ENCODE assay signal across 7 cellular contexts in the genomic region with DNA sequence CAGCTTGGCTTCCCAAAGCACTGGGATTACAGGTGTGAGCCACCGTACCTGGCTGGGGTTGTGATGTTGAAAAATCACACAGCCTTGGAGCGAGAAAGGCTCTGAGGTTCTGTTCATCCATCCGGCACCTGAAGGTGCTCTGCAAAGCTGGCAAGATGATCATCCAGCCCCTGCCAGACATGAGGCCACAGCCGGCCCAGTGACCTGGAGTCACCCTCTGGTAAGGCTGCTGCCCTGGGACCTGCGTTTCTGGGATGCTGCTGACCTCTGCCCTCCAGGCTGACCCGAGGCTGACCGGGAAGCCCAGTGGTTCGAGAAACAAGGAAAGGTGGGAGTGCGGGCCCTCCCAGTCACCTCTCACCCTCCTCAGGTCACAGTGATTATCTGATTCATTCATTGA. TPM values are rescaled to one million over a fixed set of nuclear protein-coding genes. Genes with fewer than 3 reads are reported as not detected.
"Had no signal": no experiment of that assay in that cellular context is flagged by ENCODE, and none has a peak within 500 bp of the region (broad histone marks: within the 10 kb centered on the region; RNA-seq: fewer than 3 reads in every experiment).

No MANE protein-coding gene starts in this region.

- DNase-seq: GM23248, GOT3, H9, HCEC 1CT, IMR-90 had no signal

- ATAC-seq: K562 had no signal

- H3K27ac ChIP-seq: GM23248 had no signal

- H3K9ac ChIP-seq: GM23248 had no signal

- H3K4me3 ChIP-seq: GM23248, K562 had no signal

RNA-seq across cellular contexts. Expression of a gene that starts 55.8 kb away (rescaled TPM):
- total RNA-seq: GM23248, HT-29, IMR-90, K562 had no signal
- polyA plus RNA-seq: GM23248, IMR-90, K562 had no signal
